12 cellular contexts compared by ENCODE assay signal in genomic region chr20:9660236-9660868, GRCh38.
DNase-seq lines count a peak whose midpoint lies in the region; ATAC-seq, FAIRE-seq and TF ChIP-seq lines count a peak whose summit lies in the region.
"Had no signal": no experiment of that assay in that cellular context is flagged by ENCODE, and none has a peak within 500 bp of the region (broad histone marks: within the 10 kb centered on the region; RNA-seq: fewer than 3 reads in every experiment).

No MANE protein-coding gene starts in this region.

- DNase-seq in activated CD4-positive, alpha-beta T cell treated with anti-CD3 and anti-CD28 coated beads for 36 hours, result peak; percentile 18
- DNase-seq in activated CD4-positive, alpha-beta T cell treated with anti-CD3 and anti-CD28 coated beads for 1 hour, result no peak
- DNase-seq in MV-4-11 (lab: John Stamatoyannopoulos, UW) (peak; percentile 23), bronchial epithelial cell (ENCODE audit: low read depth) (peak; percentile 15), neural crest cell (ENCODE audit: low read depth, low spot score) (peak; percentile 42), D721Med (ENCODE audit: insufficient read length, low spot score) (no peak), NCI-H2196 treated with DMSO at 0.1 percent for 48 hours (lab: John Stamatoyannopoulos, UW; ENCODE audit: unreplicated experiment) (no peak)
- DNase-seq: activated CD8-positive, alpha-beta memory T cell treated with anti-CD3 and anti-CD28 coated beads, Interleukin-2, amount 10 ng/mL, durations not matched to agents 7 days and 5 days; NCI-H146 had no signal

- H3K4me3 ChIP-seq in bronchial epithelial cell (ENCODE audit: low read depth, low read length), result no peak overlapping the region
- H3K4me3 ChIP-seq: heart right ventricle had no signal

- TF ChIP-seq CTCF in bronchial epithelial cell (IDR thresholded peaks at IDR 0.05; ENCODE audit: insufficient read depth, low read length, severe bottlenecking) (no peak), neural crest cell (conservative IDR thresholded peaks at IDR 0.05) (no peak), D721Med (IDR thresholded peaks at IDR 0.05; ENCODE audit: insufficient read depth, missing control alignments) (no peak)

- FAIRE-seq in bronchial epithelial cell (lab: Jason Lieb, UNC) (no peak), D721Med (lab: Jason Lieb, UNC) (no peak)
- FAIRE-seq: GM12891 had no signal

- ATAC-seq in activated CD4-positive, alpha-beta T cell treated with anti-CD3 and anti-CD28 coated beads for 36 hours, result no peak
- no peak for ATAC-seq in GM19351 (IDR thresholded peaks at IDR 0.05; ENCODE audit: unreplicated experiment)
- ATAC-seq: activated CD8-positive, alpha-beta memory T cell treated with anti-CD3 and anti-CD28 coated beads, Interleukin-2, amount 10 ng/mL, durations not matched to agents 7 days and 5 days; heart right ventricle had no signal

- H3K27me3 ChIP-seq in bronchial epithelial cell (ENCODE audit: control insufficient read depth, insufficient read depth, low read length), result no peaks in the 10 kb centered on the region

- POLR2A ChIA-PET in activated CD4-positive, alpha-beta T cell treated with anti-CD3 and anti-CD28 coated beads for 36 hours (lab: Charles Lee), result no interaction called here

- intact Hi-C loops in activated CD4-positive, alpha-beta T cell treated with anti-CD3 and anti-CD28 coated beads for 36 hours (cut with DNase I, micrococcal nuclease), result no loop called here

- no peaks in the 10 kb centered on the region for H3K36me3 Mint-ChIP-seq in activated CD4-positive, alpha-beta T cell treated with anti-CD3 and anti-CD28 coated beads for 36 hours (ENCODE audit: low read depth)
- no peaks in the 10 kb centered on the region for H3K36me3 Mint-ChIP-seq in neural crest cell (ENCODE audit: low read depth)
- H3K36me3 Mint-ChIP-seq: activated CD8-positive, alpha-beta memory T cell treated with anti-CD3 and anti-CD28 coated beads, Interleukin-2, amount 10 ng/mL, durations not matched to agents 7 days and 5 days had no signal

- no peaks in the 10 kb centered on the region for H3K36me3 ChIP-seq in bronchial epithelial cell (ENCODE audit: control insufficient read depth, insufficient read depth, low read length)
- H3K36me3 ChIP-seq: heart right ventricle had no signal

- H3K4me3 Mint-ChIP-seq in activated CD4-positive, alpha-beta T cell treated with anti-CD3 and anti-CD28 coated beads for 36 hours, result no peak overlapping the region
- no peak overlapping the region for H3K4me3 Mint-ChIP-seq in neural crest cell
- H3K4me3 Mint-ChIP-seq: activated CD8-positive, alpha-beta memory T cell treated with anti-CD3 and anti-CD28 coated beads, Interleukin-2, amount 10 ng/mL, durations not matched to agents 7 days and 5 days had no signal

- no peaks in the 10 kb centered on the region for H3K27me3 Mint-ChIP-seq in activated CD4-positive, alpha-beta T cell treated with anti-CD3 and anti-CD28 coated beads for 36 hours
- peaks cover 35% of the 10 kb centered on the region for H3K27me3 Mint-ChIP-seq in neural crest cell (ENCODE audit: low read depth)
- H3K27me3 Mint-ChIP-seq: activated CD8-positive, alpha-beta memory T cell treated with anti-CD3 and anti-CD28 coated beads, Interleukin-2, amount 10 ng/mL, durations not matched to agents 7 days and 5 days had no signal

- no peaks in the 10 kb centered on the region for H3K4me1 Mint-ChIP-seq in activated CD4-positive, alpha-beta T cell treated with anti-CD3 and anti-CD28 coated beads for 36 hours
- no peaks in the 10 kb centered on the region for H3K4me1 Mint-ChIP-seq in neural crest cell
- H3K4me1 Mint-ChIP-seq: activated CD8-positive, alpha-beta memory T cell treated with anti-CD3 and anti-CD28 coated beads, Interleukin-2, amount 10 ng/mL, durations not matched to agents 7 days and 5 days had no signal

- H3K9me3 Mint-ChIP-seq in activated CD4-positive, alpha-beta T cell treated with anti-CD3 and anti-CD28 coated beads for 36 hours (ENCODE audit: low read depth), result no peaks in the 10 kb centered on the region
- no peaks in the 10 kb centered on the region for H3K9me3 Mint-ChIP-seq in neural crest cell

- CTCF ChIA-PET in activated CD4-positive, alpha-beta T cell treated with anti-CD3 and anti-CD28 coated beads for 36 hours (lab: Charles Lee), result no interaction called here

- no peak overlapping the region for H3K27ac Mint-ChIP-seq in activated CD4-positive, alpha-beta T cell treated with anti-CD3 and anti-CD28 coated beads for 36 hours
- no peak overlapping the region for H3K27ac Mint-ChIP-seq in neural crest cell (ENCODE audit: unreplicated experiment)
- H3K27ac Mint-ChIP-seq: activated CD8-positive, alpha-beta memory T cell treated with anti-CD3 and anti-CD28 coated beads, Interleukin-2, amount 10 ng/mL, durations not matched to agents 7 days and 5 days had no signal

Comparison
In these comparisons a context has a peak if more than half of its experiments do, and no peak if none do; other contexts are left out.
1. DNase-seq: peak in activated CD4-positive, alpha-beta T cell treated with anti-CD3 and anti-CD28 coated beads for 36 hours (single experiment), MV-4-11 (single experiment), bronchial epithelial cell (single experiment) and neural crest cell (single experiment); none in activated CD4-positive, alpha-beta T cell treated with anti-CD3 and anti-CD28 coated beads for 1 hour (single experiment), D721Med (single experiment) and NCI-H2196 treated with DMSO at 0.1 percent for 48 hours (single experiment).